In genomic region chr3:88150371-88150770, GRCh38 we compare ENCODE assay signal across 8 cellular contexts. TPM values are rescaled to one million over a fixed set of nuclear protein-coding genes. Genes with fewer than 3 reads are reported as not detected.
DNase-seq lines count a peak whose midpoint lies in the region; ATAC-seq, FAIRE-seq and TF ChIP-seq lines count a peak whose summit lies in the region.

No MANE protein-coding gene starts in this region.

- peaks cover 52% of the 10 kb centered on the region for H3K4me1 ChIP-seq in left ventricle myocardium inferior
- peaks cover 15% of the 10 kb centered on the region for H3K4me1 ChIP-seq in muscle layer of colon (ENCODE audit: insufficient read depth, low read length)

- H3K4me3 Mint-ChIP-seq in dendritic cell treated with granulocyte-macrophage colony-stimulating factor and Interleukin-4, amounts not matched to agents 40 ng/mL and 50 ng/mL, for 4 days = peak overlapping the region; percentile 95

- H3K4me3 ChIP-seq in left ventricle myocardium inferior = peak overlapping the region; percentile 85
- peak overlapping the region; percentile 84 to 99 for H3K4me3 ChIP-seq in muscle layer of colon (ENCODE audit: low read depth in 1 of 2, low read length in 2 of 2)

- no peaks in the 10 kb centered on the region for H3K27me3 ChIP-seq in left ventricle myocardium inferior (ENCODE audit: low read depth)
- no peaks in the 10 kb centered on the region for H3K27me3 ChIP-seq in muscle layer of colon (ENCODE audit: control insufficient read depth in 1 of 2, insufficient read depth in 2 of 2, low read length in 2 of 2)

- ATAC-seq in Right ventricle myocardium inferior (no peak), HG02973 (IDR thresholded peaks at IDR 0.05; ENCODE audit: unreplicated experiment) (peak; percentile 33)

- H3K36me3 ChIP-seq in left ventricle myocardium inferior (peaks cover 24% of the 10 kb centered on the region), muscle layer of colon (ENCODE audit: insufficient read depth, low read length) (peaks cover 11% of the 10 kb centered on the region)

- peaks cover 37% of the 10 kb centered on the region for H3K36me3 Mint-ChIP-seq in dendritic cell treated with granulocyte-macrophage colony-stimulating factor and Interleukin-4, amounts not matched to agents 40 ng/mL and 50 ng/mL, for 4 days (ENCODE audit: low read depth)

- H3K27ac ChIP-seq in left ventricle myocardium inferior (replicated peaks) (peak overlapping the region; percentile 93), RWPE1 (peak overlapping the region; percentile 97), muscle layer of colon (ENCODE audit: low read depth, low read length) (peak overlapping the region; percentile 95)

- TF ChIP-seq CTCF in left ventricle myocardium inferior (IDR thresholded peaks at IDR 0.05; ENCODE audit: borderline replicate concordance) = no peak
- no peak for TF ChIP-seq CTCF in RWPE1 (conservative IDR thresholded peaks at IDR 0.05; ENCODE audit: low read depth)

- H3K9me3 ChIP-seq in left ventricle myocardium inferior (replicated peaks) = no peaks in the 10 kb centered on the region
- H3K9me3 ChIP-seq in muscle layer of colon (ENCODE audit: low read length) = no peaks in the 10 kb centered on the region

- FAIRE-seq in GM12892 (lab: Jason Lieb, UNC) = no peak

- CTCF ChIA-PET in RWPE1 (lab: Yijun Ruan, JAX) = no interaction called here

- POLR2A ChIA-PET in RWPE1 (lab: Yijun Ruan, JAX; ENCODE audit: low non-redundant PET) = no interaction called here

- DNase-seq in left ventricle myocardium inferior (no peak), Right ventricle myocardium inferior (ENCODE audit: missing footprints) (no peak), RWPE1 (ENCODE audit: low spot score) (peak; percentile 0), GM12892 (ENCODE audit: insufficient read length) (no peak)
- DNase-seq in stimulated activated CD8-positive, alpha-beta memory T cell treated with anti-CD3 and anti-CD28 coated beads, Interleukin-4, amount 100 ng/mL, for 48 hours = no peak

- peaks cover 32% of the 10 kb centered on the region for H3K4me1 Mint-ChIP-seq in dendritic cell treated with granulocyte-macrophage colony-stimulating factor and Interleukin-4, amounts not matched to agents 40 ng/mL and 50 ng/mL, for 4 days (ENCODE audit: low read depth)

- H3K9me3 Mint-ChIP-seq in dendritic cell treated with granulocyte-macrophage colony-stimulating factor and Interleukin-4, amounts not matched to agents 40 ng/mL and 50 ng/mL, for 4 days = no peaks in the 10 kb centered on the region

- no peak for TF ChIP-seq POLR2A in GM12892 (IDR thresholded peaks at IDR 0.05; ENCODE audit: low read depth, low read length)

- peak overlapping the region; percentile 97 for H3K9ac ChIP-seq in muscle layer of colon (ENCODE audit: low read length)

- H3K27ac Mint-ChIP-seq in dendritic cell treated with granulocyte-macrophage colony-stimulating factor and Interleukin-4, amounts not matched to agents 40 ng/mL and 50 ng/mL, for 4 days = peak overlapping the region; percentile 98

- intact Hi-C loops in left ventricle myocardium inferior (cut with micrococcal nuclease) (no loop called here), Right ventricle myocardium inferior (cut with DNase I) (no loop called here)
- intact Hi-C loops in dendritic cell treated with granulocyte-macrophage colony-stimulating factor and Interleukin-4, amounts not matched to agents 40 ng/mL and 50 ng/mL, for 4 days (cut with micrococcal nuclease) = loop anchor here (1.0 to 5.0 kb wide), 2 partner anchors 91 to 923 kb away; partner anchors contain the start of genes CGGBP1, CHMP2B and ZNF654

- no peaks in the 10 kb centered on the region for H3K27me3 Mint-ChIP-seq in dendritic cell treated with granulocyte-macrophage colony-stimulating factor and Interleukin-4, amounts not matched to agents 40 ng/mL and 50 ng/mL, for 4 days

RNA-seq across cellular contexts. Expression of gene C3orf38, which starts 0.6 kb away (rescaled TPM):
- 12.6 TPM for total RNA-seq in left ventricle myocardium inferior
- 11.8 TPM for total RNA-seq in Right ventricle myocardium inferior
- 23.7 TPM for polyA plus RNA-seq in GM12892 (2012; ENCODE audit: missing spikeins)
